19 cellular contexts compared by ENCODE assay signal in the genomic region with DNA sequence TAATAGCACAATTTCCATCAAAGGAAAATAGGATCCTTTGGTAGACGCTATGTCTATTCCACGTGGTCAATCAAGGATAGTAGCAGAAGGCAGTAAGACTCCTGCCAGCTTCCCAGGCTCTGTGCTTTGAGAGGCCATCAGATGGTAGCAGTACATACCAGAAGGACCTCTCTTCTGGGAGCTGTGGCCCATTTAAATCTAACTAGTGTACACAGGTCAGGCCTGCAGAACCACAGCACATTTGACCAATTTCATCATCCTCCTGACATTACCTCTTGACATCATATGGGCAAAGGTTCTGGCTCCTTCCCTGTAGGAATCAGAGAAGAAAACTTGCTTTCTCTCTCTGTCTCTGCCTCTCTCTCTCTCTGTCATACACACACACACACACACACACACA.
DNase-seq lines count a peak whose midpoint lies in the region; ATAC-seq and TF ChIP-seq lines count a peak whose summit lies in the region.
"Had no signal": no experiment of that assay in that cellular context is flagged by ENCODE, and none has a peak within 500 bp of the region (broad histone marks: within the 10 kb centered on the region; RNA-seq: fewer than 3 reads in every experiment).

No MANE protein-coding gene starts in this region.

- DNase-seq in GM10248 (ENCODE audit: extremely low spot score) (no peak), OCI-M1 (lab: John Stamatoyannopoulos, UW) (peak; percentile 62), esophagus muscularis mucosa (ENCODE audit: extremely low spot score) (peak; percentile 81), osteoblast (ENCODE audit: insufficient read length, low spot score, missing footprints) (peak; percentile 5), NOMO-1 treated with dmso at 0.1 percent for 144 hours (lab: John Stamatoyannopoulos, UW; ENCODE audit: unreplicated experiment) (no peak), NCI-H146 (lab: John Stamatoyannopoulos, UW) (no peak)
- no peak for DNase-seq in activated naive CD4-positive, alpha-beta T cell treated with anti-CD3 and anti-CD28 coated beads, Interleukin-2, amount 10 ng/mL, durations not matched to agents 7 days and 5 days
- DNase-seq in stimulated activated naive CD8-positive, alpha-beta T cell treated with anti-CD3 and anti-CD28 coated beads, Interleukin-15, amount 100 ng/mL, for 72 hours, result no peak
- DNase-seq: activated CD4-positive, alpha-beta memory T cell treated with anti-CD3 and anti-CD28 coated beads, Interleukin-2, amount 10 ng/mL, durations not matched to agents 7 days and 5 days; anterior cingulate cortex; NCI-H1417 treated with DMSO at 0.1 percent for 48 hours; right cardiac atrium; stimulated activated CD4-positive, alpha-beta T cell treated with anti-CD3 and anti-CD28 coated beads, Interleukin-2, amount 100 ng/mL, for 48 hours; trophoblast cell had no signal

- H3K27ac ChIP-seq in esophagus muscularis mucosa (replicated peaks in 1 of 4), result no peak overlapping the region
- H3K27ac ChIP-seq in osteoblast (ENCODE audit: low read depth, low read length), result no peak overlapping the region

- H3K27me3 ChIP-seq in esophagus muscularis mucosa (no peaks in the 10 kb centered on the region), osteoblast (ENCODE audit: insufficient read depth, low read length) (no peaks in the 10 kb centered on the region)

- TF ChIP-seq POLR2A in esophagus muscularis mucosa (IDR thresholded peaks at IDR 0.05; ENCODE audit: low read depth), result no peak

- H3K36me3 Mint-ChIP-seq in activated naive CD4-positive, alpha-beta T cell treated with anti-CD3 and anti-CD28 coated beads, Interleukin-2, amount 10 ng/mL, durations not matched to agents 7 days and 5 days, result no peaks in the 10 kb centered on the region
- H3K36me3 Mint-ChIP-seq: memory B cell had no signal

- no peaks in the 10 kb centered on the region for H3K4me1 Mint-ChIP-seq in activated naive CD4-positive, alpha-beta T cell treated with anti-CD3 and anti-CD28 coated beads, Interleukin-2, amount 10 ng/mL, durations not matched to agents 7 days and 5 days
- H3K4me1 Mint-ChIP-seq in stimulated activated naive CD8-positive, alpha-beta T cell treated with anti-CD3 and anti-CD28 coated beads, Interleukin-15, amount 100 ng/mL, for 72 hours, result no peaks in the 10 kb centered on the region
- H3K4me1 Mint-ChIP-seq: activated CD4-positive, alpha-beta memory T cell treated with anti-CD3 and anti-CD28 coated beads, Interleukin-2, amount 10 ng/mL, durations not matched to agents 7 days and 5 days; memory B cell; neural crest cell had no signal

- TF ChIP-seq CTCF in GM10248 (IDR thresholded peaks at IDR 0.05; ENCODE audit: control extremely low read depth, extremely low read depth, low read depth, missing control alignments) (peak; percentile 13), esophagus muscularis mucosa (IDR thresholded peaks at IDR 0.05) (no peak), osteoblast (IDR thresholded peaks at IDR 0.05; ENCODE audit: extremely low read depth, low read depth, low read length) (no peak)

- WGBS in esophagus muscularis mucosa, result 97% methylated on average over 2 of the region's 2 CpGs

- H4K20me1 ChIP-seq in osteoblast (ENCODE audit: insufficient read depth, low read length), result no peaks in the 10 kb centered on the region

- H3K4me3 Mint-ChIP-seq in activated naive CD4-positive, alpha-beta T cell treated with anti-CD3 and anti-CD28 coated beads, Interleukin-2, amount 10 ng/mL, durations not matched to agents 7 days and 5 days, result no peak overlapping the region
- no peak overlapping the region for H3K4me3 Mint-ChIP-seq in stimulated activated naive CD8-positive, alpha-beta T cell treated with anti-CD3 and anti-CD28 coated beads, Interleukin-15, amount 100 ng/mL, for 72 hours
- H3K4me3 Mint-ChIP-seq: activated CD4-positive, alpha-beta memory T cell treated with anti-CD3 and anti-CD28 coated beads, Interleukin-2, amount 10 ng/mL, durations not matched to agents 7 days and 5 days; dendritic cell treated with granulocyte-macrophage colony-stimulating factor and Interleukin-4, amounts not matched to agents 40 ng/mL and 50 ng/mL, for 4 days; memory B cell; neural crest cell had no signal

- H3K9me3 ChIP-seq in esophagus muscularis mucosa (no peaks in the 10 kb centered on the region), osteoblast (ENCODE audit: low read depth, low read length) (no peaks in the 10 kb centered on the region)

- H3K79me2 ChIP-seq in osteoblast (ENCODE audit: insufficient read depth, low read length), result no peaks in the 10 kb centered on the region

- no peak overlapping the region for H3K27ac Mint-ChIP-seq in activated naive CD4-positive, alpha-beta T cell treated with anti-CD3 and anti-CD28 coated beads, Interleukin-2, amount 10 ng/mL, durations not matched to agents 7 days and 5 days
- no peak overlapping the region for H3K27ac Mint-ChIP-seq in stimulated activated naive CD8-positive, alpha-beta T cell treated with anti-CD3 and anti-CD28 coated beads, Interleukin-15, amount 100 ng/mL, for 72 hours
- H3K27ac Mint-ChIP-seq: activated CD4-positive, alpha-beta memory T cell treated with anti-CD3 and anti-CD28 coated beads, Interleukin-2, amount 10 ng/mL, durations not matched to agents 7 days and 5 days; dendritic cell treated with granulocyte-macrophage colony-stimulating factor and Interleukin-4, amounts not matched to agents 40 ng/mL and 50 ng/mL, for 4 days; memory B cell had no signal

- no peak for ATAC-seq in stimulated activated naive CD8-positive, alpha-beta T cell treated with anti-CD3 and anti-CD28 coated beads, Interleukin-15, amount 100 ng/mL, for 72 hours
- ATAC-seq: HCT116, K562, right cardiac atrium had no signal

- H3K4me3 ChIP-seq in esophagus muscularis mucosa, result no peak overlapping the region
- H3K4me3 ChIP-seq in osteoblast (ENCODE audit: insufficient read depth, low read length), result no peak overlapping the region
- H3K4me3 ChIP-seq: K562 had no signal

- no peaks in the 10 kb centered on the region for H3K9me3 Mint-ChIP-seq in activated naive CD4-positive, alpha-beta T cell treated with anti-CD3 and anti-CD28 coated beads, Interleukin-2, amount 10 ng/mL, durations not matched to agents 7 days and 5 days
- no peaks in the 10 kb centered on the region for H3K9me3 Mint-ChIP-seq in stimulated activated naive CD8-positive, alpha-beta T cell treated with anti-CD3 and anti-CD28 coated beads, Interleukin-15, amount 100 ng/mL, for 72 hours
- H3K9me3 Mint-ChIP-seq: activated CD4-positive, alpha-beta memory T cell treated with anti-CD3 and anti-CD28 coated beads, Interleukin-2, amount 10 ng/mL, durations not matched to agents 7 days and 5 days; dendritic cell treated with granulocyte-macrophage colony-stimulating factor and Interleukin-4, amounts not matched to agents 40 ng/mL and 50 ng/mL, for 4 days; memory B cell had no signal

- H3K4me2 ChIP-seq in osteoblast (ENCODE audit: insufficient read depth, low read length), result no peak overlapping the region

- H3K27me3 Mint-ChIP-seq in activated naive CD4-positive, alpha-beta T cell treated with anti-CD3 and anti-CD28 coated beads, Interleukin-2, amount 10 ng/mL, durations not matched to agents 7 days and 5 days, result no peaks in the 10 kb centered on the region
- H3K27me3 Mint-ChIP-seq in stimulated activated naive CD8-positive, alpha-beta T cell treated with anti-CD3 and anti-CD28 coated beads, Interleukin-15, amount 100 ng/mL, for 72 hours, result no peaks in the 10 kb centered on the region
- H3K27me3 Mint-ChIP-seq: activated CD4-positive, alpha-beta memory T cell treated with anti-CD3 and anti-CD28 coated beads, Interleukin-2, amount 10 ng/mL, durations not matched to agents 7 days and 5 days; dendritic cell treated with granulocyte-macrophage colony-stimulating factor and Interleukin-4, amounts not matched to agents 40 ng/mL and 50 ng/mL, for 4 days had no signal

- TF ChIP-seq EP300 in esophagus muscularis mucosa (IDR thresholded peaks at IDR 0.05), result no peak

- H3K4me1 ChIP-seq in esophagus muscularis mucosa (peaks cover 0 to 15% (median 13%) of the 10 kb centered on the region in 4 donors), osteoblast (ENCODE audit: insufficient read depth, low read length) (no peaks in the 10 kb centered on the region)

- intact Hi-C loops in esophagus muscularis mucosa (cut with DNase I), result no loop called here

- POLR2A ChIA-PET in GM10248 (lab: Yijun Ruan, JAX), result no interaction called here

- CTCF ChIA-PET in GM10248 (lab: Yijun Ruan, JAX), result interaction anchor here (1.1 kb wide), 1 partner anchor 9 kb away, joined by 3 read pairs; no protein-coding TSS in a partner anchor
- CTCF ChIA-PET in activated naive CD4-positive, alpha-beta T cell treated with anti-CD3 and anti-CD28 coated beads, Interleukin-2, amount 10 ng/mL, durations not matched to agents 7 days and 5 days (lab: Charles Lee), result no interaction called here

- no peak overlapping the region for H2AFZ ChIP-seq in osteoblast (ENCODE audit: low read length)

- H3K36me3 ChIP-seq in esophagus muscularis mucosa (no peaks in the 10 kb centered on the region), osteoblast (ENCODE audit: insufficient read depth, low read length) (no peaks in the 10 kb centered on the region)

Comparison
In these comparisons a context has a peak if more than half of its experiments do, and no peak if none do; other contexts are left out.
1. DNase-seq: peak in OCI-M1 (single experiment), esophagus muscularis mucosa (single experiment) and osteoblast (single experiment); none in GM10248 (single experiment), NOMO-1 treated with dmso at 0.1 percent for 144 hours (single experiment), activated naive CD4-positive, alpha-beta T cell treated with anti-CD3 and anti-CD28 coated beads, Interleukin-2, amount 10 ng/mL, durations not matched to agents 7 days and 5 days (single experiment), stimulated activated naive CD8-positive, alpha-beta T cell treated with anti-CD3 and anti-CD28 coated beads, Interleukin-15, amount 100 ng/mL, for 72 hours (0 of 2) and NCI-H146 (single experiment).